10 cellular contexts compared by ENCODE assay signal in genomic region chr11:57776101-57776511, GRCh38.
DNase-seq lines count a peak whose midpoint lies in the region; ATAC-seq lines count a peak whose summit lies in the region.
"Had no signal": no experiment of that assay in that cellular context is flagged by ENCODE, and none has a peak within 500 bp of the region (broad histone marks: within the 10 kb centered on the region; RNA-seq: fewer than 3 reads in every experiment).

No MANE protein-coding gene starts in this region.

- DNase-seq in GM03348 (ENCODE audit: low spot score) (peak; percentile 68), amniotic epithelial cell (ENCODE audit: low read depth) (peak; percentile 81), skeletal muscle cell (ENCODE audit: low read depth) (no peak), NCI-H2081 (lab: John Stamatoyannopoulos, UW) (no peak), SHP77 (lab: John Stamatoyannopoulos, UW) (no peak)
- DNase-seq in activated CD8-positive, alpha-beta memory T cell treated with anti-CD3 and anti-CD28 coated beads for 24 hours, result no peak
- DNase-seq: hippocampal formation, OCI-M1 had no signal

- H3K9ac ChIP-seq in iPS-15b (ENCODE audit: low read depth, low read length), result peak overlapping the region; percentile 49

- H3K27me3 ChIP-seq in iPS-15b (ENCODE audit: control insufficient read depth, insufficient read depth, low read length), result no peaks in the 10 kb centered on the region

- H3K4me3 ChIP-seq in iPS-15b (ENCODE audit: low read depth, low read length) (no peak overlapping the region), skeletal muscle cell (ENCODE audit: low read depth, low read length) (peak overlapping the region; percentile 1)

- peaks cover 59% of the 10 kb centered on the region for H3K4me1 ChIP-seq in iPS-15b (ENCODE audit: control insufficient read depth, insufficient read depth, low read length)

- ATAC-seq in GM18520 (IDR thresholded peaks at IDR 0.05; ENCODE audit: unreplicated experiment), result no peak

- no peaks in the 10 kb centered on the region for H3K36me3 ChIP-seq in iPS-15b (ENCODE audit: control insufficient read depth, insufficient read depth, low read length)

- H3K9me3 ChIP-seq in iPS-15b (ENCODE audit: control insufficient read depth, insufficient read depth, low read length), result no peaks in the 10 kb centered on the region

Comparison
In these comparisons a context has a peak if more than half of its experiments do, and no peak if none do; other contexts are left out.
1. DNase-seq: peak in GM03348 (single experiment) and amniotic epithelial cell (single experiment); none in skeletal muscle cell (single experiment), activated CD8-positive, alpha-beta memory T cell treated with anti-CD3 and anti-CD28 coated beads for 24 hours (single experiment), NCI-H2081 (0 of 2) and SHP77 (0 of 2).